ENCODE assay signal across 20 cellular contexts in the genomic region with DNA sequence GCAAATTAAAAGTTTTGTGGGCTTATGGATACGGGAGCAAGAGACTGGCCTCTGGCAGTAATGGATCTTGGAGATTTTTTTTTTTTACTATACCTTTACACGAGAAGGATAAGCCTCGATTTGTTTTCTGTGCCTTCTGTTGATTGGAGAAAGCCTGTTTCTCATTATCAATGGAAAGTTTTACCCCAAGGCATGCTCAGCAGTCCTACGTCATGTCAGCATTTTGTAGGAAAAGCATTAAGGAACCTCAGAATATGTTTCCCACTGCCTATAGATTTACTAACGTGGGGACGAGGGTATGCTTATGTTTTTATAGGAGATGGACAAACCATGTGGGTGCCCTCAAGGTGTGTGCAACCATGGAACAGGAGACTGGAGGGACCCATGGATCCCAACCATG. TPM values are rescaled to one million over a fixed set of nuclear protein-coding genes. Genes with fewer than 3 reads are reported as not detected.
DNase-seq lines count a peak whose midpoint lies in the region; ATAC-seq, FAIRE-seq and TF ChIP-seq lines count a peak whose summit lies in the region.
"Had no signal": no experiment of that assay in that cellular context is flagged by ENCODE, and none has a peak within 500 bp of the region (broad histone marks: within the 10 kb centered on the region; RNA-seq: fewer than 3 reads in every experiment).

No MANE protein-coding gene starts in this region.

- WGBS in heart left ventricle, 4 donors = 67 to 73% (median 68%) methylated on average over 6 of the region's 6 CpGs
- WGBS in HepG2 (ENCODE audit: low lambda C conversion rate) = 35% methylated on average over 6 of the region's 6 CpGs
- 60% methylated on average over 6 of the region's 6 CpGs for WGBS in right lobe of liver (ENCODE audit: insufficient coverage, low coverage, low lambda C conversion rate, missing lambda C conversion rate)
- WGBS in lung, 2 donors = 76 to 79% methylated on average over 6 of the region's 6 CpGs
- 63 to 70% methylated on average over 4 to 6 of the region's 6 CpGs for WGBS in transverse colon (ENCODE audit: low coverage in 1 of 2), 2 donors

- H3K4me3 ChIP-seq in heart left ventricle (peak overlapping the region in 1 of 12 donors; percentile 47), HepG2 (replicated peaks in 1 of 3; ENCODE audit: insufficient read depth in 1 of 3, low read depth in 2 of 3, low read length in 3 of 3) (no peak overlapping the region), right lobe of liver (no peak overlapping the region), lung (no peak overlapping the region), transverse colon (no peak overlapping the region)
- H3K4me3 ChIP-seq: BLaER1 had no signal

- H3K4me2 ChIP-seq in HepG2 (ENCODE audit: low read depth, low read length) = no peak overlapping the region
- H3K4me2 ChIP-seq: BLaER1 had no signal

- H3K9me3 ChIP-seq in heart left ventricle (no peaks in the 10 kb centered on the region), HepG2 (ENCODE audit: low read length) (no peaks in the 10 kb centered on the region), right lobe of liver (no peaks in the 10 kb centered on the region), lung (ENCODE audit: control insufficient read depth in 2 of 2, insufficient read depth in 1 of 2, low read length in 1 of 2) (no peaks in the 10 kb centered on the region), transverse colon (no peaks in the 10 kb centered on the region)
- H3K9me3 ChIP-seq: Caco-2 had no signal

- no peak for TF ChIP-seq EP300 in HepG2 (IDR thresholded peaks at IDR 0.05; ENCODE audit: low read depth in 2 of 2, low read length in 2 of 2)
- no peak for TF ChIP-seq EP300 in HepG2 (CRISPR knock-in tag; IDR thresholded peaks at IDR 0.05; ENCODE audit: borderline replicate concordance)
- TF ChIP-seq EP300 in transverse colon (IDR thresholded peaks at IDR 0.05; ENCODE audit: low read depth) = no peak

- FAIRE-seq in HepG2 (lab: Jason Lieb, UNC) = no peak
- FAIRE-seq: GM12892, GM19239 had no signal

- TF ChIP-seq RAD21 in HepG2 (CRISPR knock-in tag; IDR thresholded peaks at IDR 0.05) = no peak

- peaks cover 2% of the 10 kb centered on the region for H3K4me1 Mint-ChIP-seq in chondrocyte (ENCODE audit: low read depth)

- H3K27me3 ChIP-seq in heart left ventricle (no peaks in the 10 kb centered on the region), HepG2 (ENCODE audit: control insufficient read depth in 1 of 2, insufficient read depth in 2 of 2, low read length in 2 of 2) (no peaks in the 10 kb centered on the region; a peak in 1 of 5 replicates), right lobe of liver (no peaks in the 10 kb centered on the region), lung (ENCODE audit: control insufficient read depth, insufficient read depth) (no peaks in the 10 kb centered on the region), transverse colon (no peaks in the 10 kb centered on the region)
- H3K27me3 ChIP-seq: BLaER1 had no signal

- H3K79me2 ChIP-seq in HepG2 (ENCODE audit: insufficient read depth, low read length) = no peaks in the 10 kb centered on the region

- CTCF ChIA-PET in HepG2 (lab: Yijun Ruan, JAX; ENCODE audit: low intra/inter-chr PET ratio, low total read pairs) = no interaction called here

- H4K20me1 ChIP-seq in HepG2 (ENCODE audit: insufficient read depth, low read length) = no peaks in the 10 kb centered on the region
- H4K20me1 ChIP-seq: BLaER1 had no signal

- H2AFZ ChIP-seq in HepG2 (ENCODE audit: low read length) = no peak overlapping the region

- in situ Hi-C loops in HepG2 (cut with HindIII; ENCODE audit: extremely low pct_ligation_motif_present, low pct_unique_long_range_greater_than_20kb) (no loop called here), transverse colon (cut with MboI; ENCODE audit: low pct_ligation_motif_present in 1 of 4, low pct_unique_long_range_greater_than_20kb in 1 of 4, low sequenced_read_pairs in 3 of 4) (no loop called here)

- no peak for DNase-seq in heart left ventricle
- no peak for DNase-seq in cardiac septum (ENCODE audit: low spot score)
- no peak for DNase-seq in HepG2 (ENCODE audit: low spot score)
- no peak for DNase-seq in right lobe of liver
- no peak for DNase-seq in lung (ENCODE audit: low spot score)
- DNase-seq in transverse colon = no peak
- no peak for DNase-seq in NCI-H526 treated with DMSO at 0.1 percent for 48 hours (lab: John Stamatoyannopoulos, UW)
- DNase-seq in chondrocyte (ENCODE audit: low spot score) = no peak
- DNase-seq: AML-193; Caco-2; CD8-positive, alpha-beta memory T cell; DND-41; GDM1; HCEC 1CT; HFFc6 had no signal

- no peak for TF ChIP-seq POLR2A in heart left ventricle (IDR thresholded peaks at IDR 0.05)
- no peak for TF ChIP-seq POLR2A in HepG2 (IDR thresholded peaks at IDR 0.05; ENCODE audit: insufficient read depth in 1 of 2, low read depth in 2 of 2, low read length in 2 of 2)
- TF ChIP-seq POLR2A in right lobe of liver (IDR thresholded peaks at IDR 0.05) = no peak
- TF ChIP-seq POLR2A in transverse colon (IDR thresholded peaks at IDR 0.05) = no peak

- no peak for ATAC-seq in heart left ventricle
- ATAC-seq in HepG2 = no peak
- no peak for ATAC-seq in right lobe of liver
- ATAC-seq in lung (ENCODE audit: insufficient read depth, low FRiP score) = no peak

- intact Hi-C loops in heart left ventricle (cut with DNase I) = loop anchor here in 1 of 10 donors (10.0 kb wide), 1 partner anchor 121 kb away; no protein-coding TSS in a partner anchor
- intact Hi-C loops in cardiac septum (cut with DNase I) = loop anchor here (10.0 kb wide), 1 partner anchor 121 kb away; no protein-coding TSS in a partner anchor
- intact Hi-C loops in HepG2 (cut with micrococcal nuclease; ENCODE audit: unreplicated experiment) = no loop called here
- intact Hi-C loops in right lobe of liver (cut with DNase I) = no loop called here
- intact Hi-C loops in transverse colon (cut with DNase I; ENCODE audit: low total_unique reads) = no loop called here

- POLR2A ChIA-PET in HepG2 (lab: Yijun Ruan, JAX) = no interaction called here

- no peaks in the 10 kb centered on the region for H3K36me3 Mint-ChIP-seq in chondrocyte (ENCODE audit: low read depth)
- H3K36me3 Mint-ChIP-seq: CD8-positive, alpha-beta memory T cell had no signal

- H3K4me1 ChIP-seq in heart left ventricle = peaks cover 0 to 45% (median 9%) of the 10 kb centered on the region in 12 donors
- H3K4me1 ChIP-seq in HepG2 (ENCODE audit: insufficient read depth, low read length) = peaks cover 14% of the 10 kb centered on the region
- no peaks in the 10 kb centered on the region for H3K4me1 ChIP-seq in right lobe of liver
- no peaks in the 10 kb centered on the region for H3K4me1 ChIP-seq in lung (ENCODE audit: control insufficient read depth in 2 of 2, insufficient read depth in 2 of 2, low read length in 2 of 2)
- peaks cover 6 to 33% (median 25%) of the 10 kb centered on the region in 4 donors for H3K4me1 ChIP-seq in transverse colon
- H3K4me1 ChIP-seq: BLaER1 had no signal

- no peak overlapping the region for H3K4me3 Mint-ChIP-seq in chondrocyte (ENCODE audit: unreplicated experiment)
- H3K4me3 Mint-ChIP-seq: CD8-positive, alpha-beta memory T cell; HFFc6 had no signal

- TF ChIP-seq CTCF in heart left ventricle (IDR thresholded peaks at IDR 0.05) = no peak
- TF ChIP-seq CTCF in HepG2 (CRISPR knock-in tag; IDR thresholded peaks at IDR 0.05) = no peak
- TF ChIP-seq CTCF in right lobe of liver (IDR thresholded peaks at IDR 0.05) = no peak
- TF ChIP-seq CTCF in lung (IDR thresholded peaks at IDR 0.05; ENCODE audit: control extremely low read depth, extremely low read depth) = no peak
- TF ChIP-seq CTCF in transverse colon (IDR thresholded peaks at IDR 0.05) = no peak
- TF ChIP-seq CTCF in chondrocyte (IDR thresholded peaks at IDR 0.05) = no peak

- no TSS peak for BruUV-seq in HepG2 (replicated peaks; lab: Mats Ljungman, UMichigan)

- H3K9me3 Mint-ChIP-seq in chondrocyte (ENCODE audit: low read depth) = no peaks in the 10 kb centered on the region
- H3K9me3 Mint-ChIP-seq: CD8-positive, alpha-beta memory T cell; HFFc6 had no signal

- H3K27ac Mint-ChIP-seq in chondrocyte (ENCODE audit: unreplicated experiment) = no peak overlapping the region
- H3K27ac Mint-ChIP-seq: CD8-positive, alpha-beta memory T cell; HFFc6 had no signal

- H3K27ac ChIP-seq in heart left ventricle (peak overlapping the region in 11 of 12 donors; percentile 6 to 84 (median 61)), HepG2 (ENCODE audit: extremely low read length, insufficient read depth, low read length) (no peak overlapping the region), right lobe of liver (no peak overlapping the region), lung (ENCODE audit: low read depth in 1 of 2, low read length in 1 of 2) (peak overlapping the region; percentile 2 to 15), transverse colon (peak overlapping the region; percentile 66 to 85 (median 76))
- H3K27ac ChIP-seq: 22Rv1, BLaER1 had no signal

- H3K27me3 Mint-ChIP-seq in chondrocyte (ENCODE audit: low read depth) = peaks cover 14% of the 10 kb centered on the region

- H3K36me3 ChIP-seq in heart left ventricle (peaks cover 0 to 13% (median 0%) of the 10 kb centered on the region in 9 donors), HepG2 (replicated peaks in 1 of 2; ENCODE audit: control insufficient read depth in 1 of 2, insufficient read depth in 2 of 2, low read length in 2 of 2) (no peaks in the 10 kb centered on the region), right lobe of liver (no peaks in the 10 kb centered on the region), lung (ENCODE audit: control insufficient read depth in 2 of 2, insufficient read depth in 2 of 2, low read length in 2 of 2) (no peaks in the 10 kb centered on the region), transverse colon (no peaks in the 10 kb centered on the region)
- H3K36me3 ChIP-seq: BLaER1 had no signal

- no peak overlapping the region for H3K9ac ChIP-seq in HepG2 (ENCODE audit: insufficient read depth, low read depth, low read length)
- H3K9ac ChIP-seq: BLaER1 had no signal

RNA-seq across cellular contexts. Expression of gene CD300LG, which starts 26.8 kb away (rescaled TPM):
- total RNA-seq in heart left ventricle (10 to 100 TPM in 7 of 9 donors, 1 to 10 TPM in 2; 7.3 to 85.8 (median 19.9) TPM), cardiac septum (13.7 TPM), HepG2 (2016; rRNA removed; fragmentation: Illumina TruSeq; extraction: Trizol) (not detected in 2 replicates), right lobe of liver (under 1 TPM in 5 of 6 experiments, not detected in 1; 0.12 to 0.73 (median 0.55) TPM), lung (1 to 10 TPM; 1.1 to 6.8 TPM), transverse colon (10 to 100 TPM in 1 of 4 donors, 1 to 10 TPM in 1, under 1 TPM in 1, not detected in 1; 0.55 to 44.5 (median 1.4) TPM), chondrocyte (0.15 TPM in 1 of 3 replicates, not detected in the others)
- polyA plus RNA-seq in heart left ventricle (10 to 100 TPM; 15.5 to 37.2 TPM), HepG2 (2011; rRNA removed) (not detected in 2 replicates), lung (1 to 10 TPM; 1.4 to 3.6 TPM)
- not detected in 2 replicates for total RNA-seq in HepG2 (2016; cell fraction: cytosol; rRNA removed; fragmentation: Illumina TruSeq; extraction: Trizol; ENCODE audit: low read depth)
- not detected in 2 replicates for total RNA-seq in HepG2 (2016; cell fraction: insoluble cytoplasmic fraction; rRNA removed; fragmentation: Illumina TruSeq; extraction: Trizol)
- total RNA-seq in HepG2 (2016; cell fraction: membrane; rRNA removed; fragmentation: Illumina TruSeq; extraction: Trizol) = not detected in 2 replicates
- total RNA-seq in HepG2 (2016; cell fraction: nucleus; rRNA removed; fragmentation: Illumina TruSeq; extraction: Trizol) = not detected in 2 replicates
- not detected in 2 replicates for polyA plus RNA-seq in HepG2 (2011; cell fraction: cytosol; rRNA removed)
- polyA plus RNA-seq in HepG2 (2011; cell fraction: nucleus; rRNA removed) = not detected in 2 replicates
- not detected in 2 replicates for polyA plus RNA-seq in HepG2 (2012)
- not detected in 2 replicates for polyA plus RNA-seq in HepG2 (2016; cell fraction: cytosol; fragmentation: Illumina TruSeq; extraction: Trizol; ENCODE audit: low read depth)
- polyA plus RNA-seq in HepG2 (2016; cell fraction: insoluble cytoplasmic fraction; fragmentation: Illumina TruSeq; extraction: Trizol; ENCODE audit: low read depth) = not detected in 2 replicates
- polyA plus RNA-seq in HepG2 (2016; cell fraction: membrane; fragmentation: Illumina TruSeq; extraction: Trizol; ENCODE audit: low read depth) = not detected in 2 replicates
- not detected in 2 replicates for polyA plus RNA-seq in HepG2 (2016; cell fraction: nucleus; fragmentation: Illumina TruSeq; extraction: Trizol; ENCODE audit: insufficient read depth, low read depth)
- polyA minus RNA-seq in HepG2 (2011; rRNA and poly(A)+ RNA removed; ENCODE audit: low replicate concordance) = not detected in 2 replicates
- polyA minus RNA-seq in HepG2 (2011; cell fraction: cytosol; rRNA and poly(A)+ RNA removed) = not detected in 2 replicates
- polyA minus RNA-seq in HepG2 (2011; cell fraction: nucleus; rRNA and poly(A)+ RNA removed) = not detected in 2 replicates
- total RNA-seq: Caco-2; CD8-positive, alpha-beta memory T cell; H4; HFFc6 had no signal
- polyA plus RNA-seq: CD8-positive, alpha-beta memory T cell had no signal

RNA-seq across cellular contexts. Expression of gene MPP2, which starts 33.5 kb away (rescaled TPM):
- total RNA-seq in heart left ventricle (10 to 100 TPM; 10.4 to 22.3 (median 15.4) TPM), cardiac septum (13.8 TPM), HepG2 (2016; rRNA removed; fragmentation: Illumina TruSeq; extraction: Trizol) (0.20 and 0.44 TPM in 2 replicates), right lobe of liver (1 to 10 TPM in 1 of 6 experiments, under 1 TPM in 2, not detected in 3; 0.13 to 1.2 (median 0.18) TPM), lung (1 to 10 TPM; 1.1 to 1.3 TPM), transverse colon (1 to 10 TPM; 3.4 to 4.9 (median 4.2) TPM), chondrocyte (7.0 to 7.8 TPM (median 7.5 TPM) in 3 replicates)
- polyA plus RNA-seq in heart left ventricle (10 to 100 TPM in 1 of 2 donors, 1 to 10 TPM in 1; 6.7 to 12.8 TPM), HepG2 (2011; rRNA removed) (1.7 and 2.2 TPM in 2 replicates), lung (under 1 TPM; 0.24 to 0.25 TPM)
- 0.18 and 0.30 TPM in 2 replicates for total RNA-seq in HepG2 (2016; cell fraction: cytosol; rRNA removed; fragmentation: Illumina TruSeq; extraction: Trizol; ENCODE audit: low read depth)
- total RNA-seq in HepG2 (2016; cell fraction: insoluble cytoplasmic fraction; rRNA removed; fragmentation: Illumina TruSeq; extraction: Trizol) = 0.02 and 0.10 TPM in 2 replicates
- 0.06 and 0.07 TPM in 2 replicates for total RNA-seq in HepG2 (2016; cell fraction: membrane; rRNA removed; fragmentation: Illumina TruSeq; extraction: Trizol)
- 0.25 TPM in 1 of 2 replicates, not detected in the other for total RNA-seq in HepG2 (2016; cell fraction: nucleus; rRNA removed; fragmentation: Illumina TruSeq; extraction: Trizol)
- 1.6 TPM in 2 replicates for polyA plus RNA-seq in HepG2 (2011; cell fraction: cytosol; rRNA removed)
- polyA plus RNA-seq in HepG2 (2011; cell fraction: nucleus; rRNA removed) = 3.8 and 4.9 TPM in 2 replicates
- polyA plus RNA-seq in HepG2 (2012) = 0.62 and 0.99 TPM in 2 replicates
- not detected in 2 replicates for polyA plus RNA-seq in HepG2 (2016; cell fraction: cytosol; fragmentation: Illumina TruSeq; extraction: Trizol; ENCODE audit: low read depth)
- 0.19 and 0.20 TPM in 2 replicates for polyA plus RNA-seq in HepG2 (2016; cell fraction: insoluble cytoplasmic fraction; fragmentation: Illumina TruSeq; extraction: Trizol; ENCODE audit: low read depth)
- polyA plus RNA-seq in HepG2 (2016; cell fraction: membrane; fragmentation: Illumina TruSeq; extraction: Trizol; ENCODE audit: low read depth) = 0.05 TPM in 1 of 2 replicates, not detected in the other
- polyA plus RNA-seq in HepG2 (2016; cell fraction: nucleus; fragmentation: Illumina TruSeq; extraction: Trizol; ENCODE audit: insufficient read depth, low read depth) = 0.15 and 0.18 TPM in 2 replicates
- polyA minus RNA-seq in HepG2 (2011; rRNA and poly(A)+ RNA removed; ENCODE audit: low replicate concordance) = 3.3 and 19.7 TPM in 2 replicates
- 1.1 and 2.0 TPM in 2 replicates for polyA minus RNA-seq in HepG2 (2011; cell fraction: cytosol; rRNA and poly(A)+ RNA removed)
- 1.5 and 3.2 TPM in 2 replicates for polyA minus RNA-seq in HepG2 (2011; cell fraction: nucleus; rRNA and poly(A)+ RNA removed)

RNA-seq across cellular contexts. Expression of gene MPP3, which starts 40.9 kb away (rescaled TPM):
- 10 to 100 TPM; 13.8 to 70.2 (median 25.3) TPM for total RNA-seq in heart left ventricle
- 10 to 100 TPM; 40.0 to 45.4 TPM for polyA plus RNA-seq in heart left ventricle
- 20.0 TPM for total RNA-seq in cardiac septum
- 0.83 and 0.91 TPM in 2 replicates for total RNA-seq in HepG2 (2016; rRNA removed; fragmentation: Illumina TruSeq; extraction: Trizol)
- total RNA-seq in HepG2 (2016; cell fraction: cytosol; rRNA removed; fragmentation: Illumina TruSeq; extraction: Trizol; ENCODE audit: low read depth) = 0.53 and 0.81 TPM in 2 replicates
- total RNA-seq in HepG2 (2016; cell fraction: insoluble cytoplasmic fraction; rRNA removed; fragmentation: Illumina TruSeq; extraction: Trizol) = 0.37 and 1.2 TPM in 2 replicates
- 0.62 and 0.65 TPM in 2 replicates for total RNA-seq in HepG2 (2016; cell fraction: membrane; rRNA removed; fragmentation: Illumina TruSeq; extraction: Trizol)
- 2.3 and 3.0 TPM in 2 replicates for total RNA-seq in HepG2 (2016; cell fraction: nucleus; rRNA removed; fragmentation: Illumina TruSeq; extraction: Trizol)
- polyA plus RNA-seq in HepG2 (2011; rRNA removed) = 1.8 and 2.4 TPM in 2 replicates
- polyA plus RNA-seq in HepG2 (2011; cell fraction: cytosol; rRNA removed) = 0.40 and 0.73 TPM in 2 replicates
- polyA plus RNA-seq in HepG2 (2011; cell fraction: nucleus; rRNA removed) = 8.8 and 12.8 TPM in 2 replicates
- 1.4 and 1.5 TPM in 2 replicates for polyA plus RNA-seq in HepG2 (2012)
- 0.20 and 0.42 TPM in 2 replicates for polyA plus RNA-seq in HepG2 (2016; cell fraction: cytosol; fragmentation: Illumina TruSeq; extraction: Trizol; ENCODE audit: low read depth)
- polyA plus RNA-seq in HepG2 (2016; cell fraction: insoluble cytoplasmic fraction; fragmentation: Illumina TruSeq; extraction: Trizol; ENCODE audit: low read depth) = 0.34 and 0.46 TPM in 2 replicates
- polyA plus RNA-seq in HepG2 (2016; cell fraction: membrane; fragmentation: Illumina TruSeq; extraction: Trizol; ENCODE audit: low read depth) = 0.26 and 0.42 TPM in 2 replicates
- polyA plus RNA-seq in HepG2 (2016; cell fraction: nucleus; fragmentation: Illumina TruSeq; extraction: Trizol; ENCODE audit: insufficient read depth, low read depth) = 4.1 and 6.3 TPM in 2 replicates
- 2.6 and 21.0 TPM in 2 replicates for polyA minus RNA-seq in HepG2 (2011; rRNA and poly(A)+ RNA removed; ENCODE audit: low replicate concordance)
- polyA minus RNA-seq in HepG2 (2011; cell fraction: cytosol; rRNA and poly(A)+ RNA removed) = 0.49 TPM in 1 of 2 replicates, not detected in the other
- 3.4 and 4.4 TPM in 2 replicates for polyA minus RNA-seq in HepG2 (2011; cell fraction: nucleus; rRNA and poly(A)+ RNA removed)
- 1 to 10 TPM; 1.3 to 2.5 (median 1.8) TPM for total RNA-seq in right lobe of liver
- total RNA-seq in lung = 10 to 100 TPM; 32.2 to 38.7 TPM
- polyA plus RNA-seq in lung = 10 to 100 TPM in 1 of 2 donors, 1 to 10 TPM in 1; 9.9 to 17.0 TPM
- total RNA-seq in transverse colon = 10 to 100 TPM in 1 of 4 donors, 1 to 10 TPM in 3; 6.8 to 10.7 (median 7.5) TPM
- 13.3 to 15.6 TPM (median 14.4 TPM) in 3 replicates for total RNA-seq in chondrocyte
- polyA plus RNA-seq: CD8-positive, alpha-beta memory T cell had no signal

Comparison
In these comparisons a context has a peak if more than half of its experiments do, and no peak if none do; other contexts are left out.
1. H3K27ac ChIP-seq: peak in heart left ventricle (11 of 12), lung (2 of 2) and transverse colon (4 of 4); none in HepG2 (single experiment) and right lobe of liver (0 of 3).